30 cellular contexts compared by ENCODE assay signal in the genomic region with DNA sequence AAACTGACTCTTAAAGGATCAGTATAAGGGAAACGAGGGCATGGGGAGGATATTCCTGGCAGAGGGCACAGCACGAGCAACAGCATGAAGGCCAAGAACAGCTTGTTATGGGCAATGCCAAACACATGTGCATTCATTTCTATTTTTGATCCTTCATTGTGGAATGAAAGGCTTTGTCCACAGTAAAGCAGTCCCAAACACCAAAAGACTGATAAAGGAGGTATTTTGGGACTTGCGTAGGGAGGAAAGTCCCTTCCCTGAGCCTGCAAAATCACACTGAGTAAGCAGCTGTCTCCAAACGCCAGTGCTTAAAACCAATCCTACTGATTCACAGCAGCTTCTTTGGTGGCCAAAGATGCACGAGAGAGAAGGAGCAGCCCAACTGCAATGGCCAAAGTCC.
DNase-seq lines count a peak whose midpoint lies in the region; ATAC-seq and TF ChIP-seq lines count a peak whose summit lies in the region.
"Had no signal": no experiment of that assay in that cellular context is flagged by ENCODE, and none has a peak within 500 bp of the region (broad histone marks: within the 10 kb centered on the region; RNA-seq: fewer than 3 reads in every experiment).

No MANE protein-coding gene starts in this region.

- TF ChIP-seq CTCF in heart left ventricle (IDR thresholded peaks at IDR 0.05), result no peak
- no peak for TF ChIP-seq CTCF in thoracic aorta (IDR thresholded peaks at IDR 0.05)
- TF ChIP-seq CTCF in mammary epithelial cell (conservative IDR thresholded peaks at IDR 0.05 in 1 of 2, IDR thresholded peaks at IDR 0.05 in 1 of 2; ENCODE audit: extremely low read depth in 1 of 2, insufficient read depth in 1 of 2, low read depth in 1 of 2, low read length in 2 of 2), result no peak
- no peak for TF ChIP-seq CTCF in OCI-LY7 (conservative IDR thresholded peaks at IDR 0.05; ENCODE audit: low read length)

- H3K9me3 ChIP-seq in heart left ventricle (no peaks in the 10 kb centered on the region), thoracic aorta (no peaks in the 10 kb centered on the region), mammary epithelial cell (replicated peaks; ENCODE audit: insufficient read depth, low read length) (no peaks in the 10 kb centered on the region), OCI-LY7 (ENCODE audit: low read length) (no peaks in the 10 kb centered on the region)
- H3K9me3 ChIP-seq in naive thymus-derived CD4-positive, alpha-beta T cell (ENCODE audit: control insufficient read depth in 2 of 3, low read length in 3 of 3), result no peaks in the 10 kb centered on the region
- H3K9me3 ChIP-seq: BLaER1, MG63, spleen, transverse colon had no signal

- CTCF ChIA-PET in naive thymus-derived CD4-positive, alpha-beta T cell (lab: Charles Lee), result interaction anchor here (1.1 kb wide), 1 partner anchor 12 kb away, joined by 3 read pairs; no protein-coding TSS in a partner anchor
- CTCF ChIA-PET in mammary epithelial cell (lab: Charles Lee; ENCODE audit: low non-redundant PET), result no interaction called here
- CTCF ChIA-PET in OCI-LY7 (lab: Charles Lee; ENCODE audit: unreplicated experiment), result no interaction called here

- TF ChIP-seq POLR2A in heart left ventricle (IDR thresholded peaks at IDR 0.05), result no peak

- in situ Hi-C loops in mammary epithelial cell (cut with MboI; ENCODE audit: low sequenced_read_pairs in 2 of 2), result no loop called here

- no peak overlapping the region for H3K9ac ChIP-seq in mammary epithelial cell (ENCODE audit: insufficient read depth, low read length)
- H3K9ac ChIP-seq: BLaER1, KMS-11 had no signal

- H4K20me1 ChIP-seq in mammary epithelial cell (ENCODE audit: insufficient read depth, low read length) (no peaks in the 10 kb centered on the region), OCI-LY7 (ENCODE audit: insufficient read depth, low read length) (no peaks in the 10 kb centered on the region; the same call in 1 of the 2 replicates)
- H4K20me1 ChIP-seq: BLaER1 had no signal

- no TSS peak for BruUV-seq in mammary epithelial cell (replicated peaks; lab: Mats Ljungman, UMichigan)
- BruUV-seq in OCI-LY7 (replicated peaks; lab: Mats Ljungman, UMichigan), result no TSS peak

- POLR2A ChIA-PET in naive thymus-derived CD4-positive, alpha-beta T cell (lab: Charles Lee), result no interaction called here
- POLR2A ChIA-PET in OCI-LY7 (lab: Charles Lee), result interaction anchor here (0.7 to 1.1 kb wide), 2 partner anchors 10 to 236 kb away, joined by 3 to 5 read pairs; no protein-coding TSS in a partner anchor

- H3K4me1 ChIP-seq in heart left ventricle (peaks cover 0 to 53% (median 21%) of the 10 kb centered on the region in 12 donors), thoracic aorta (ENCODE audit: control insufficient read depth in 1 of 2, low read depth in 2 of 2) (peaks cover 11 to 57% of the 10 kb centered on the region in 2 donors), mammary epithelial cell (ENCODE audit: insufficient read depth, low read length) (peaks cover under 1% of the 10 kb centered on the region), OCI-LY7 (ENCODE audit: insufficient read depth, low read length, poor library complexity, severe bottlenecking) (no peaks in the 10 kb centered on the region)
- no peaks in the 10 kb centered on the region for H3K4me1 ChIP-seq in naive thymus-derived CD4-positive, alpha-beta T cell (ENCODE audit: control insufficient read depth in 2 of 2, insufficient read depth in 2 of 2, low read length in 2 of 2)
- H3K4me1 ChIP-seq: BLaER1, spleen, transverse colon had no signal

- intact Hi-C loops in heart left ventricle (cut with DNase I), result loop anchor here in 1 of 10 donors (5.0 kb wide), 2 partner anchors 97 to 172 kb away; a partner anchor contains a TSS
- intact Hi-C loops in naive thymus-derived CD4-positive, alpha-beta T cell (cut with micrococcal nuclease), result no loop called here
- intact Hi-C loops in mammary epithelial cell (cut with micrococcal nuclease), result no loop called here
- intact Hi-C loops in OCI-LY7 (cut with micrococcal nuclease; ENCODE audit: unreplicated experiment), result no loop called here

- H2AFZ ChIP-seq in mammary epithelial cell (ENCODE audit: low read depth, low read length) (no peak overlapping the region), OCI-LY7 (ENCODE audit: low read length) (no peak overlapping the region)

- no peaks in the 10 kb centered on the region for H3K79me2 ChIP-seq in mammary epithelial cell (ENCODE audit: insufficient read depth, low read length)
- H3K79me2 ChIP-seq in OCI-LY7 (ENCODE audit: insufficient read depth, low read depth, low read length), result no peaks in the 10 kb centered on the region

- peaks cover 0 to 4% (median 0%) of the 10 kb centered on the region in 11 donors for H3K9me3 Mint-ChIP-seq in naive thymus-derived CD4-positive, alpha-beta T cell
- H3K9me3 Mint-ChIP-seq: activated naive CD8-positive, alpha-beta T cell treated with anti-CD3 and anti-CD28 coated beads, Interleukin-2, amount 10 ng/mL, durations not matched to agents 7 days and 5 days; activated T-cell treated with anti-CD3 and anti-CD28 coated beads, Interleukin-2, amount 50 U/mL, for 24 hours; natural killer cell; stimulated activated naive CD8-positive, alpha-beta T cell treated with anti-CD3 and anti-CD28 coated beads, Interleukin-15, Interleukin-2, amounts not matched to agents 100 ng/mL and 50 ng/mL, for 24 hours had no signal

- dilution Hi-C loops in mammary epithelial cell (cut with HindIII; ENCODE audit: low sequenced_read_pairs), result loop anchor here (10.0 kb wide), 1 partner anchor 154 kb away; a partner anchor contains a TSS

- H3K27ac Mint-ChIP-seq in naive thymus-derived CD4-positive, alpha-beta T cell, result no peak overlapping the region
- H3K27ac Mint-ChIP-seq: activated naive CD8-positive, alpha-beta T cell treated with anti-CD3 and anti-CD28 coated beads, Interleukin-2, amount 10 ng/mL, durations not matched to agents 7 days and 5 days; activated T-cell treated with anti-CD3 and anti-CD28 coated beads, Interleukin-2, amount 50 U/mL, for 24 hours; mesothelial cell of epicardium; natural killer cell; stimulated activated naive CD8-positive, alpha-beta T cell treated with anti-CD3 and anti-CD28 coated beads, Interleukin-15, Interleukin-2, amounts not matched to agents 100 ng/mL and 50 ng/mL, for 24 hours; T-helper 17 cell had no signal

- H3K4me1 Mint-ChIP-seq in naive thymus-derived CD4-positive, alpha-beta T cell, result no peaks in the 10 kb centered on the region
- H3K4me1 Mint-ChIP-seq: activated naive CD8-positive, alpha-beta T cell treated with anti-CD3 and anti-CD28 coated beads, Interleukin-2, amount 10 ng/mL, durations not matched to agents 7 days and 5 days; mesothelial cell of epicardium; natural killer cell; T-helper 17 cell had no signal

- H3K4me3 ChIP-seq in heart left ventricle (no peak overlapping the region), thoracic aorta (no peak overlapping the region), mammary epithelial cell (replicated peaks in 1 of 3; ENCODE audit: insufficient read depth in 1 of 3, low read depth in 2 of 3, low read length in 3 of 3) (no peak overlapping the region), OCI-LY7 (ENCODE audit: low read depth, low read length, poor library complexity, severe bottlenecking) (no peak overlapping the region)
- no peak overlapping the region for H3K4me3 ChIP-seq in naive thymus-derived CD4-positive, alpha-beta T cell (ENCODE audit: low read length)
- H3K4me3 ChIP-seq: BLaER1, GM12878, MG63, SK-N-MC, spleen, transverse colon had no signal

- peak overlapping the region; percentile 39 for H3K27ac ChIP-seq in cingulate gyrus (ENCODE audit: low read depth, low read length)
- H3K27ac ChIP-seq in heart left ventricle, result peak overlapping the region; percentile 78 to 97 (median 87)
- peak overlapping the region; percentile 56 to 64 for H3K27ac ChIP-seq in thoracic aorta
- no peak overlapping the region for H3K27ac ChIP-seq in naive thymus-derived CD4-positive, alpha-beta T cell (ENCODE audit: low read depth, low read length)
- H3K27ac ChIP-seq in mammary epithelial cell (ENCODE audit: insufficient read depth, low read depth, low read length), result no peak overlapping the region
- H3K27ac ChIP-seq in OCI-LY7 (ENCODE audit: low read depth, low read length, poor library complexity, severe bottlenecking), result no peak overlapping the region
- H3K27ac ChIP-seq: BLaER1, KMS-11, SK-N-MC, spleen, transverse colon had no signal

- H3K9me2 ChIP-seq in OCI-LY7 (ENCODE audit: insufficient read depth, low read length), result no peaks in the 10 kb centered on the region

- 36 to 50% (median 39%) methylated on average over 5 of the region's 5 CpGs for WGBS in heart left ventricle, 4 donors
- WGBS in mammary epithelial cell (ENCODE audit: low coverage, missing lambda C conversion rate), result 77% methylated on average over 5 of the region's 5 CpGs

- H3K4me2 ChIP-seq in mammary epithelial cell (ENCODE audit: insufficient read depth, low read depth, low read length), result no peak overlapping the region
- no peak overlapping the region for H3K4me2 ChIP-seq in OCI-LY7 (ENCODE audit: low read length)
- H3K4me2 ChIP-seq: BLaER1, KMS-11 had no signal

- H3K36me3 Mint-ChIP-seq in naive thymus-derived CD4-positive, alpha-beta T cell, result no peaks in the 10 kb centered on the region
- H3K36me3 Mint-ChIP-seq: activated naive CD8-positive, alpha-beta T cell treated with anti-CD3 and anti-CD28 coated beads, Interleukin-2, amount 10 ng/mL, durations not matched to agents 7 days and 5 days; mesothelial cell of epicardium; natural killer cell had no signal

- ATAC-seq in heart left ventricle, result peak; percentile 90 to 93 (median 92)
- ATAC-seq in thoracic aorta (ENCODE audit: insufficient number of reproducible peaks, low FRiP score, low read depth), result peak; percentile 70
- no peak for ATAC-seq in naive thymus-derived CD4-positive, alpha-beta T cell
- ATAC-seq: GM12878, natural killer cell, T-helper 17 cell had no signal

- DNase-seq in heart left ventricle (peak in 4 of 5 donors; percentile 52 to 63 (median 58)), occipital lobe (lab: John Stamatoyannopoulos, UW) (peak; percentile 72), thoracic aorta (ENCODE audit: low spot score) (no peak), mammary epithelial cell (no peak), OCI-LY7 (ENCODE audit: low spot score) (no peak)
- DNase-seq in naive thymus-derived CD4-positive, alpha-beta T cell, result no peak
- DNase-seq: activated CD4-positive, alpha-beta T cell treated with anti-CD3 and anti-CD28 coated beads, Interleukin-2, amount 50 U/mL, for 1 hour; activated CD4-positive, CD25-positive, alpha-beta regulatory T cell; activated effector memory CD4-positive, alpha-beta T cell treated with anti-CD3 and anti-CD28 coated beads, Interleukin-2, amount 50 U/mL, for 16 hours; activated naive CD8-positive, alpha-beta T cell treated with anti-CD3 and anti-CD28 coated beads, Interleukin-2, amount 10 ng/mL, durations not matched to agents 7 days and 5 days; activated T-cell treated with anti-CD3 and anti-CD28 coated beads, Interleukin-2, amount 50 U/mL, for 24 hours; central memory CD4-positive, alpha-beta T cell; H7; MG63; natural killer cell; NCI-H1105 treated with DMSO at 0.1 percent for 48 hours; NCI-H1930; NCI-H2171 treated with DMSO at 0.1 percent for 48 hours; NCI-H510A treated with DMSO at 0.1 percent for 48 hours; spleen; stimulated activated CD8-positive, alpha-beta memory T cell treated with anti-CD3 and anti-CD28 coated beads, Interleukin-4, amount 100 ng/mL, for 48 hours; T-helper 17 cell; transverse colon had no signal

- no peaks in the 10 kb centered on the region for H3K27me3 ChIP-seq in heart left ventricle
- H3K27me3 ChIP-seq in thoracic aorta (replicated peaks; ENCODE audit: insufficient read depth), result no peaks in the 10 kb centered on the region
- no peaks in the 10 kb centered on the region for H3K27me3 ChIP-seq in naive thymus-derived CD4-positive, alpha-beta T cell (ENCODE audit: control insufficient read depth in 2 of 2, insufficient read depth in 2 of 2, low read length in 2 of 2)
- no peaks in the 10 kb centered on the region for H3K27me3 ChIP-seq in mammary epithelial cell (ENCODE audit: insufficient read depth, low read length)
- H3K27me3 ChIP-seq: BLaER1, MG63, spleen, transverse colon had no signal

- H3K36me3 ChIP-seq in heart left ventricle (no peaks in the 10 kb centered on the region), thoracic aorta (no peaks in the 10 kb centered on the region), mammary epithelial cell (ENCODE audit: insufficient read depth, low read length) (no peaks in the 10 kb centered on the region), OCI-LY7 (ENCODE audit: insufficient read depth, low read length) (no peaks in the 10 kb centered on the region)
- H3K36me3 ChIP-seq in naive thymus-derived CD4-positive, alpha-beta T cell (ENCODE audit: control insufficient read depth in 2 of 3, insufficient read depth in 3 of 3, low read length in 3 of 3), result no peaks in the 10 kb centered on the region
- H3K36me3 ChIP-seq: BLaER1, MG63, spleen, transverse colon had no signal

- peaks cover 0 to 18% (median 10%) of the 10 kb centered on the region in 5 donors for H3K27me3 Mint-ChIP-seq in naive thymus-derived CD4-positive, alpha-beta T cell

- H3K4me3 Mint-ChIP-seq in naive thymus-derived CD4-positive, alpha-beta T cell, result no peak overlapping the region
- H3K4me3 Mint-ChIP-seq: activated naive CD8-positive, alpha-beta T cell treated with anti-CD3 and anti-CD28 coated beads, Interleukin-2, amount 10 ng/mL, durations not matched to agents 7 days and 5 days; activated T-cell treated with anti-CD3 and anti-CD28 coated beads, Interleukin-2, amount 50 U/mL, for 24 hours; mesothelial cell of epicardium; natural killer cell; stimulated activated naive CD8-positive, alpha-beta T cell treated with anti-CD3 and anti-CD28 coated beads, Interleukin-15, Interleukin-2, amounts not matched to agents 100 ng/mL and 50 ng/mL, for 24 hours; T-helper 17 cell had no signal

Comparison
In these comparisons a context has a peak if more than half of its experiments do, and no peak if none do; other contexts are left out.
1. H3K27ac ChIP-seq: peak in cingulate gyrus (single experiment), heart left ventricle (12 of 12) and thoracic aorta (2 of 2); none in naive thymus-derived CD4-positive, alpha-beta T cell (single experiment), mammary epithelial cell (single experiment) and OCI-LY7 (single experiment).
2. DNase-seq: peak in heart left ventricle (4 of 5) and occipital lobe (single experiment); none in thoracic aorta (single experiment), naive thymus-derived CD4-positive, alpha-beta T cell (0 of 9), mammary epithelial cell (single experiment) and OCI-LY7 (single experiment).